16 cellular contexts compared by ENCODE assay signal in genomic region chr5:149410071-149410470, GRCh38. TPM values are rescaled to one million over a fixed set of nuclear protein-coding genes. Genes with fewer than 3 reads are reported as not detected.
DNase-seq lines count a peak whose midpoint lies in the region; TF ChIP-seq lines count a peak whose summit lies in the region.
"Had no signal": no experiment of that assay in that cellular context is flagged by ENCODE, and none has a peak within 500 bp of the region (broad histone marks: within the 10 kb centered on the region; RNA-seq: fewer than 3 reads in every experiment).

No MANE protein-coding gene starts in this region.

- H2AK5ac ChIP-seq in neuronal stem cell (ENCODE audit: low read depth, low read length): peak overlapping the region; percentile 71

- peak overlapping the region; percentile 42 for H3K18ac ChIP-seq in neuronal stem cell (ENCODE audit: low read length)

- TF ChIP-seq CTCF in ascending aorta (IDR thresholded peaks at IDR 0.05): no peak
- TF ChIP-seq CTCF in fibroblast of the aortic adventitia (IDR thresholded peaks at IDR 0.05; ENCODE audit: insufficient read depth, low read length): no peak
- TF ChIP-seq CTCF in type B pancreatic cell (conservative IDR thresholded peaks at IDR 0.05): no peak

- H2BK5ac ChIP-seq in neuronal stem cell (ENCODE audit: low read length): no peak overlapping the region

- no peaks in the 10 kb centered on the region for H3K9me3 Mint-ChIP-seq in type B pancreatic cell
- H3K9me3 Mint-ChIP-seq: activated CD4-positive, alpha-beta T cell treated with anti-CD3 and anti-CD28 coated beads, Interleukin-2, amount 10 ng/mL, durations not matched to agents 7 days and 5 days; CD8-positive, alpha-beta T cell had no signal

- H2AFZ ChIP-seq in neuronal stem cell (ENCODE audit: low read length): no peak overlapping the region

- peaks cover 36% of the 10 kb centered on the region for H3K4me1 Mint-ChIP-seq in type B pancreatic cell (ENCODE audit: unreplicated experiment)
- H3K4me1 Mint-ChIP-seq: activated CD4-positive, alpha-beta T cell treated with anti-CD3 and anti-CD28 coated beads, Interleukin-2, amount 10 ng/mL, durations not matched to agents 7 days and 5 days had no signal

- H3K27me3 ChIP-seq in ascending aorta: no peaks in the 10 kb centered on the region
- peaks cover 0 to 7% (median 0%) of the 10 kb centered on the region in 3 experiments for H3K27me3 ChIP-seq in neuronal stem cell (ENCODE audit: control insufficient read depth in 3 of 3, insufficient read depth in 3 of 3, low read depth in 1 of 3, low read length in 3 of 3)

- no peak overlapping the region for H2BK12ac ChIP-seq in neuronal stem cell (ENCODE audit: low read length)

- no peak for DNase-seq in ascending aorta (ENCODE audit: low spot score in 2 of 2)
- no peak for DNase-seq in fibroblast of the aortic adventitia (ENCODE audit: low read depth)
- DNase-seq in neuronal stem cell (ENCODE audit: low spot score): no peak
- no peak for DNase-seq in type B pancreatic cell (ENCODE audit: extremely low spot score, unreplicated experiment)
- no peak for DNase-seq in A172 (ENCODE audit: low spot score)
- no peak for DNase-seq in NOMO-1 treated with dmso at 0.1 percent for 144 hours (lab: John Stamatoyannopoulos, UW; ENCODE audit: unreplicated experiment)
- DNase-seq in activated effector memory CD4-positive, alpha-beta T cell treated with anti-CD3 and anti-CD28 coated beads, Interleukin-2, amount 50 U/mL, for 16 hours: no peak
- DNase-seq: activated CD4-positive, alpha-beta T cell treated with anti-CD3 and anti-CD28 coated beads, Interleukin-2, amount 10 ng/mL, durations not matched to agents 7 days and 5 days; CD8-positive, alpha-beta T cell; Kasumi-1; NCI-H187 treated with DMSO at 0.1 percent for 48 hours; NCI-H748 treated with DMSO at 0.1 percent for 48 hours; stimulated activated CD4-positive, alpha-beta T cell treated with anti-CD3 and anti-CD28 coated beads, Interleukin-1b, Interleukin-23, amount 100 ng/mL, for 48 hours; T1000 had no signal

- no peak overlapping the region for H4K8ac ChIP-seq in neuronal stem cell (ENCODE audit: low read depth, low read length)

- H3K27ac Mint-ChIP-seq in type B pancreatic cell: no peak overlapping the region
- H3K27ac Mint-ChIP-seq: activated CD4-positive, alpha-beta T cell treated with anti-CD3 and anti-CD28 coated beads, Interleukin-2, amount 10 ng/mL, durations not matched to agents 7 days and 5 days; CD8-positive, alpha-beta T cell had no signal

- H2BK120ac ChIP-seq in neuronal stem cell (ENCODE audit: low read depth, low read length): no peak overlapping the region

- H3K4me1 ChIP-seq in ascending aorta (peaks cover 8 to 25% of the 10 kb centered on the region in 2 donors), neuronal stem cell (ENCODE audit: control insufficient read depth in 2 of 2, insufficient read depth in 1 of 2, low read depth in 1 of 2, low read length in 2 of 2) (peaks cover 18 to 20% of the 10 kb centered on the region in 2 donors)

- no peak overlapping the region for H3K23ac ChIP-seq in neuronal stem cell (ENCODE audit: low read depth, low read length, poor library complexity)

- no peak overlapping the region for H3K4ac ChIP-seq in neuronal stem cell (ENCODE audit: low read length)

- H3K9ac ChIP-seq in neuronal stem cell (ENCODE audit: low read depth, low read length, poor library complexity): no peak overlapping the region

- no peak overlapping the region for H3K4me2 ChIP-seq in neuronal stem cell (ENCODE audit: insufficient read depth, low read length, poor library complexity, severe bottlenecking)

- H4K91ac ChIP-seq in neuronal stem cell (ENCODE audit: low read depth, low read length, poor library complexity): no peak overlapping the region

- H3K9me3 ChIP-seq in ascending aorta (no peaks in the 10 kb centered on the region), neuronal stem cell (replicated peaks in 1 of 2; ENCODE audit: control insufficient read depth in 2 of 2, insufficient read depth in 1 of 2, low read depth in 1 of 2, low read length in 2 of 2) (no peaks in the 10 kb centered on the region)

- no peaks in the 10 kb centered on the region for H3K36me3 Mint-ChIP-seq in type B pancreatic cell
- H3K36me3 Mint-ChIP-seq: CD8-positive, alpha-beta T cell had no signal

- peak overlapping the region; percentile 93 for H3K4me3 Mint-ChIP-seq in type B pancreatic cell
- H3K4me3 Mint-ChIP-seq: activated CD4-positive, alpha-beta T cell treated with anti-CD3 and anti-CD28 coated beads, Interleukin-2, amount 10 ng/mL, durations not matched to agents 7 days and 5 days; CD8-positive, alpha-beta T cell had no signal

- H3K27ac ChIP-seq in ascending aorta (peak overlapping the region; percentile 88 to 90), neuronal stem cell (replicated peaks; ENCODE audit: low read length) (no peak overlapping the region)
- H3K27ac ChIP-seq: RWPE1 had no signal

- H3K27me3 Mint-ChIP-seq in type B pancreatic cell: no peaks in the 10 kb centered on the region
- H3K27me3 Mint-ChIP-seq: activated CD4-positive, alpha-beta T cell treated with anti-CD3 and anti-CD28 coated beads, Interleukin-2, amount 10 ng/mL, durations not matched to agents 7 days and 5 days had no signal

- intact Hi-C loops in ascending aorta (cut with DNase I): no loop called here

- H3K36me3 ChIP-seq in ascending aorta: peaks cover 74 to 77% of the 10 kb centered on the region in 2 donors
- H3K36me3 ChIP-seq in neuronal stem cell (replicated peaks in 1 of 2; ENCODE audit: control insufficient read depth in 2 of 2, insufficient read depth in 2 of 2, low read length in 2 of 2): no peaks in the 10 kb centered on the region

- H3K79me1 ChIP-seq in neuronal stem cell (ENCODE audit: low read depth, low read length): no peaks in the 10 kb centered on the region

- peak overlapping the region; percentile 64 to 87 for H3K4me3 ChIP-seq in ascending aorta
- H3K4me3 ChIP-seq in fibroblast of the aortic adventitia (ENCODE audit: low read depth, low read length): peak overlapping the region; percentile 37
- H3K4me3 ChIP-seq in neuronal stem cell (ENCODE audit: low read length in 2 of 2): no peak overlapping the region

- no peak overlapping the region for H2BK15ac ChIP-seq in neuronal stem cell (ENCODE audit: low read length)

- WGBS in neuronal stem cell (ENCODE audit: extremely low coverage in 2 of 2, insufficient read length in 2 of 2, insufficient replicate concordance in 1 of 2), 2 donors: no CpG with 5 or more reads among the region's 7 CpGs

- H3K14ac ChIP-seq in neuronal stem cell (ENCODE audit: low read length): no peak overlapping the region

RNA-seq across cellular contexts. Expression of gene IL17B, which starts 31.0 kb away (rescaled TPM):
- total RNA-seq in ascending aorta: 46.8 TPM
- not detected in 2 replicates for total RNA-seq in fibroblast of the aortic adventitia (ENCODE audit: low replicate concordance)
- not detected for polyA plus RNA-seq in neuronal stem cell (2013, experiment 1 of 2)
- not detected for polyA plus RNA-seq in neuronal stem cell (2013, experiment 2 of 2)
- total RNA-seq in type B pancreatic cell (ENCODE audit: low replicate concordance): 0.46 TPM in 1 of 2 replicates, not detected in the other
- total RNA-seq in A172 (2014; rRNA removed; shearing (Covaris generic)): not detected in 2 replicates
- total RNA-seq: activated CD4-positive, alpha-beta T cell treated with anti-CD3 and anti-CD28 coated beads, Interleukin-2, amount 10 ng/mL, durations not matched to agents 7 days and 5 days; CD8-positive, alpha-beta T cell; liver had no signal
- polyA plus RNA-seq: liver had no signal

RNA-seq across cellular contexts. Expression of gene PCYOX1L, which starts 52.2 kb away (rescaled TPM):
- total RNA-seq in ascending aorta (1.5 TPM), fibroblast of the aortic adventitia (ENCODE audit: low replicate concordance) (6.3 and 6.4 TPM in 2 replicates), type B pancreatic cell (ENCODE audit: low replicate concordance) (8.2 and 18.5 TPM in 2 replicates)
- 16.0 TPM for polyA plus RNA-seq in neuronal stem cell (2013, experiment 1 of 2)
- 16.3 TPM for polyA plus RNA-seq in neuronal stem cell (2013, experiment 2 of 2)
- 15.7 and 19.7 TPM in 2 replicates for total RNA-seq in A172 (2014; rRNA removed; shearing (Covaris generic))

Comparison
In these comparisons a context has a peak if more than half of its experiments do, and no peak if none do; other contexts are left out.
1. H3K4me3 ChIP-seq: peak in ascending aorta (2 of 2) and fibroblast of the aortic adventitia (single experiment); none in neuronal stem cell (0 of 2).
2. RNA of gene IL17B, which starts 31.0 kb away (total RNA-seq): 46.8 TPM in ascending aorta (single experiment); 0.46 TPM in type B pancreatic cell, not detected in fibroblast of the aortic adventitia and not detected in A172; every median in the first group is over 10 times any median in the second.